Comparison of ENCODE assay signal across 1 cellular context in the genomic region with DNA sequence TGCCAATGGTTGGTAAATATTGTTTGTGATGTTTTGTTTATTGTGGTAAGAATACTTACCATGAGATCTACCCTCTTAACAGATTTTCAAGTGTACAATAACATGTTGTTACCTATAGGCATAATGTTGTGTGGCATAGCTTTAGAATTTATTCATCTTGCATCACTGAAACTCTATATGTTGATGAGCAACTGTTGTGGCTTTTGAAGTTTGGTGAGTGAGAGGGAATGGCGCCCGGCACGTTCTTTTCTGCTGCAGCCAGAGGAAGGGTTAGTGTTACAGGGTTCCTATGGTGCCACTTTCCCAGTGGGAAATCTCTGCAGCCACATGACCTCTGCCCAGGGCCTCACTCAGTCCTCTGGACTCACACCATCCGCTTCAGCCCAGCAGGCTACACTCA.
TF ChIP-seq lines count a peak whose summit lies in the region.

No MANE protein-coding gene starts in this region.

TF ChIP-seq in GM23338, 12 proteins besides CTCF, POLR2A, EP300 and RAD21 (continued from another document):
- TF ChIP-seq, protein P1, sequence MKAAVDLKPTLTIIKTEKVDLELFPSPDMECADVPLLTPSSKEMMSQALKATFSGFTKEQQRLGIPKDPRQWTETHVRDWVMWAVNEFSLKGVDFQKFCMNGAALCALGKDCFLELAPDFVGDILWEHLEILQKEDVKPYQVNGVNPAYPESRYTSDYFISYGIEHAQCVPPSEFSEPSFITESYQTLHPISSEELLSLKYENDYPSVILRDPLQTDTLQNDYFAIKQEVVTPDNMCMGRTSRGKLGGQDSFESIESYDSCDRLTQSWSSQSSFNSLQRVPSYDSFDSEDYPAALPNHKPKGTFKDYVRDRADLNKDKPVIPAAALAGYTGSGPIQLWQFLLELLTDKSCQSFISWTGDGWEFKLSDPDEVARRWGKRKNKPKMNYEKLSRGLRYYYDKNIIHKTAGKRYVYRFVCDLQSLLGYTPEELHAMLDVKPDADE (IDR thresholded peaks at IDR 0.05) = no peak
- no peak for TF ChIP-seq EZH2 (IDR thresholded peaks at IDR 0.05; ENCODE audit: low read depth, unreplicated experiment)
